ENCODE assay signal across 11 cellular contexts in the genomic region with DNA sequence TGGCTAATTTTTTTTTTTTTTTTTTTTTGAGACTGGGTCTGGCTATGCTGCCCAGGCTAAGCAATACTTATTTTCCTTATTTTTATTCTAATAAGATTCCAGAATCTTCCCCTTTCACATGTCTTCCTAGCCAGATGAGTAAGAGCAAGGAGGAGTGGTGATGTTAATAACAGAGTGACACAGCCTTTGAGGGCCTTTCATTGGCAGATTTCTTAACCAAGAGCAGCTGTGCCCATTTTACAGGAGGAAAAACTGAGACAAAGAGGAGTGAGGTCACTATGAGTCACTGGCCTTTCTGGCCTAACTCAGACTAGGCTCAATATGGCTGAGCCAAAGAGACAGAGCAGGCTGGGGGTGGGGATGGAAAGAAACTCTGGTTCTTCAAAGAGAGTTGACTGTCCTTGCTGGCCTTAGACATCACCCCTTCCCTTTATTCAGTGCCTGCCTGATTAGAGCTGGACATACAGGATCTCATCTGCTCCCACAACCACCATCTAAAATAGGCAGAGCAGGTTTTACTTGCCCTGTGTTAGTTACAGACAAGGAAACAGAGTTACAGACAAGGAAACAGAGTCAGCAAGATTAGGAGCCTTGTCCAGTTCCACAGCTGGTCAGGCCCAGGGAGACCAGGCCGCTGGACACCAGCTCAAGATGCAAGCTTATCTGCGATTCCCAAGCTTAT. TPM values are rescaled to one million over a fixed set of nuclear protein-coding genes. Genes with fewer than 3 reads are reported as not detected.
A peak's percentile ranks its signal among the peaks of the same experiment; 100 is the strongest.
DNase-seq lines count a peak whose midpoint lies in the region; ATAC-seq and TF ChIP-seq lines count a peak whose summit lies in the region.
"Had no signal": no experiment of that assay in that cellular context is flagged by ENCODE, and none has a peak within 500 bp of the region (broad histone marks: within the 10 kb centered on the region; RNA-seq: fewer than 3 reads in every experiment).

No MANE protein-coding gene starts in this region.

- DNase-seq in DMS53 (lab: John Stamatoyannopoulos, UW), result peak; percentile 58
- no peak for DNase-seq in DMS53 treated with DMSO at 0.1 percent for 48 hours (lab: John Stamatoyannopoulos, UW; ENCODE audit: unreplicated experiment)
- DNase-seq in SIG-M5 treated with dmso at 0.1 percent for 504 hours (lab: John Stamatoyannopoulos, UW; ENCODE audit: unreplicated experiment), result no peak
- no peak for DNase-seq in hypothalamus (lab: John Stamatoyannopoulos, UW)
- DNase-seq: KG1, NCI-H526 treated with DMSO at 0.1 percent for 48 hours had no signal

- no peak overlapping the region for H3K4me3 Mint-ChIP-seq in brain
- H3K4me3 Mint-ChIP-seq: memory B cell had no signal

- TF ChIP-seq CTCF in OCI-LY3 (IDR thresholded peaks at IDR 0.05; ENCODE audit: low read depth, low read length), result no peak
- TF ChIP-seq CTCF in brain (conservative IDR thresholded peaks at IDR 0.05), result no peak
- TF ChIP-seq CTCF in parathyroid adenoma (IDR thresholded peaks at IDR 0.05), result no peak

- H3K27ac Mint-ChIP-seq in brain, result peak overlapping the region; percentile 33 to 86 (median 53)
- H3K27ac Mint-ChIP-seq: memory B cell had no signal

- H4K20me1 ChIP-seq in OCI-LY3 (ENCODE audit: insufficient read depth, low read length), result no peaks in the 10 kb centered on the region

- peaks cover 53% of the 10 kb centered on the region for H3K4me1 Mint-ChIP-seq in brain

- H3K9me3 Mint-ChIP-seq in brain, result no peaks in the 10 kb centered on the region
- H3K9me3 Mint-ChIP-seq: memory B cell had no signal

- no peaks in the 10 kb centered on the region for H3K36me3 Mint-ChIP-seq in brain
- H3K36me3 Mint-ChIP-seq: memory B cell had no signal

- no peaks in the 10 kb centered on the region for H3K27me3 Mint-ChIP-seq in brain
- H3K27me3 Mint-ChIP-seq: memory B cell had no signal

- no peak overlapping the region for H2AFZ ChIP-seq in OCI-LY3 (ENCODE audit: low read depth, low read length)
- peak overlapping the region; percentile 42 for H2AFZ ChIP-seq in parathyroid adenoma

- H3K4me3 ChIP-seq in OCI-LY3 (ENCODE audit: low read length) (peak overlapping the region; percentile 53; the same call in 1 of the 2 replicates), parathyroid adenoma (ENCODE audit: low read depth, low read length) (no peak overlapping the region)

- 0 out of 2 replicates have a peak, but pooled peaks cover 6% of the 10 kb centered on the region for H3K79me2 ChIP-seq in OCI-LY3 (ENCODE audit: low read length)
- peaks cover 2% of the 10 kb centered on the region for H3K79me2 ChIP-seq in parathyroid adenoma

- H3K36me3 ChIP-seq in OCI-LY3 (replicated peaks; ENCODE audit: low read depth, low read length) (no peaks in the 10 kb centered on the region), parathyroid adenoma (ENCODE audit: control insufficient read depth, insufficient read depth, low read length) (no peaks in the 10 kb centered on the region)

- H3K4me1 ChIP-seq in OCI-LY3 (ENCODE audit: low read length), result peaks cover 42% of the 10 kb centered on the region
- peaks cover 49% of the 10 kb centered on the region for H3K4me1 ChIP-seq in parathyroid adenoma

- no peaks in the 10 kb centered on the region for H3K9me3 ChIP-seq in OCI-LY3 (ENCODE audit: insufficient read depth, low read length)
- H3K9me3 ChIP-seq in parathyroid adenoma (ENCODE audit: control insufficient read depth, low read length), result no peaks in the 10 kb centered on the region

- H3K9ac ChIP-seq in OCI-LY3 (ENCODE audit: low read length) (peak overlapping the region; percentile 58), parathyroid adenoma (no peak overlapping the region)

- H3K27me3 ChIP-seq in OCI-LY3 (ENCODE audit: low read depth, low read length) (no peaks in the 10 kb centered on the region), parathyroid adenoma (ENCODE audit: control insufficient read depth, insufficient read depth, low read length) (no peaks in the 10 kb centered on the region)

- ATAC-seq in GM21360 (IDR thresholded peaks at IDR 0.05; ENCODE audit: unreplicated experiment), result no peak

- H3K4me2 ChIP-seq in OCI-LY3 (ENCODE audit: low read length) (peak overlapping the region; percentile 73), parathyroid adenoma (ENCODE audit: low read length) (no peak overlapping the region)

- H3K27ac ChIP-seq in OCI-LY3 (ENCODE audit: low read length) (peak overlapping the region; percentile 67), parathyroid adenoma (peak overlapping the region; percentile 49)

RNA-seq across cellular contexts. Expression of gene TOB1, which starts 50.0 kb away (rescaled TPM):
- polyA plus RNA-seq in brain (ENCODE audit: insufficient read depth, low read depth, low replicate concordance), result 14.6 TPM
